Comparison of ENCODE assay signal across 16 cellular contexts in the genomic region with DNA sequence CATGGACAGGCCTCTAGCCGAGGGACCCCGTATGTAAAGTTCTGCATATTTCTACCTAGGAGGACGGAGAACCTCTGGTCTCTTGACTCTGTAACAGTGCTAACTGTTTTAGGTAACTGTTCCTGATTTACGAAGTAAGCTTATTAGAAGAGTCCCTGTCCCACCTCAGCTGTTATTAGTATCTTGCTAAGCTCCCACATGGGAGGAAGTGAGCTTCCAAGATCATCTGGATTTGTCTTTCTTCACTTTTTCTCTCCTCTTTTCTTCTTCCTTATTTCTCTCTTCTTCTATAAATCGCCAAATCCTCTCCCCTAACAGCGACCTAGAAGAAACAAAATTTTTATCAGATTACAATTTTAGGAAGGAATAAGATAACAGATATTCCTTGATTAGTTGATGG. TPM values are rescaled to one million over a fixed set of nuclear protein-coding genes. Genes with fewer than 3 reads are reported as not detected.
A peak's percentile ranks its signal among the peaks of the same experiment; 100 is the strongest.
DNase-seq lines count a peak whose midpoint lies in the region; ATAC-seq and TF ChIP-seq lines count a peak whose summit lies in the region.
"Had no signal": no experiment of that assay in that cellular context is flagged by ENCODE, and none has a peak within 500 bp of the region (broad histone marks: within the 10 kb centered on the region; RNA-seq: fewer than 3 reads in every experiment).

No MANE protein-coding gene starts in this region.

- TF ChIP-seq CTCF in spleen (IDR thresholded peaks at IDR 0.05 in 8 of 11, conservative IDR thresholded peaks at IDR 0.05 in 3 of 11) (no peak), breast epithelium (IDR thresholded peaks at IDR 0.05) (no peak)

- peaks cover 35% of the 10 kb centered on the region for H3K4me1 Mint-ChIP-seq in activated CD8-positive, alpha-beta memory T cell treated with anti-CD3 and anti-CD28 coated beads, Interleukin-2, amount 10 ng/mL, durations not matched to agents 7 days and 5 days
- peaks cover 47 to 53% (median 49%) of the 10 kb centered on the region in 3 donors for H3K4me1 Mint-ChIP-seq in IgD-negative memory B cell

- H3K27me3 Mint-ChIP-seq in activated CD8-positive, alpha-beta memory T cell treated with anti-CD3 and anti-CD28 coated beads, Interleukin-2, amount 10 ng/mL, durations not matched to agents 7 days and 5 days = no peaks in the 10 kb centered on the region
- no peaks in the 10 kb centered on the region for H3K27me3 Mint-ChIP-seq in IgD-negative memory B cell

- 55 to 65% (median 60%) methylated on average over 6 of the region's 6 CpGs for WGBS in spleen, 5 donors

- no peaks in the 10 kb centered on the region for H3K9me3 Mint-ChIP-seq in activated CD8-positive, alpha-beta memory T cell treated with anti-CD3 and anti-CD28 coated beads, Interleukin-2, amount 10 ng/mL, durations not matched to agents 7 days and 5 days (ENCODE audit: low read depth)
- H3K9me3 Mint-ChIP-seq in IgD-negative memory B cell = no peaks in the 10 kb centered on the region
- H3K9me3 Mint-ChIP-seq in activated naive CD4-positive, alpha-beta T cell treated with anti-CD3 and anti-CD28 coated beads, Interleukin-2, amount 50 U/mL, for 72 hours = no peaks in the 10 kb centered on the region

- H3K4me3 ChIP-seq in spleen = peak overlapping the region in 7 of 8 donors; percentile 10 to 92 (median 67)
- H3K4me3 ChIP-seq in breast epithelium = no peak overlapping the region
- H3K4me3 ChIP-seq: left ventricle myocardium inferior, testis had no signal

- H3K36me3 ChIP-seq in spleen (peaks cover 0 to 51% (median 2%) of the 10 kb centered on the region in 6 donors), breast epithelium (no peaks in the 10 kb centered on the region)
- H3K36me3 ChIP-seq: left ventricle myocardium inferior had no signal

- no peaks in the 10 kb centered on the region for H3K27me3 ChIP-seq in spleen (replicated peaks in 1 of 7)
- H3K27me3 ChIP-seq in breast epithelium = no peaks in the 10 kb centered on the region
- H3K27me3 ChIP-seq: testis had no signal

- no peak for DNase-seq in activated CD8-positive, alpha-beta memory T cell treated with anti-CD3 and anti-CD28 coated beads, Interleukin-2, amount 10 ng/mL, durations not matched to agents 7 days and 5 days
- DNase-seq in activated CD8-positive, alpha-beta memory T cell treated with anti-CD3 and anti-CD28 coated beads, Interleukin-2, amount 50 U/mL, for 48 hours = no peak
- no peak for DNase-seq in activated naive CD4-positive, alpha-beta T cell treated with anti-CD3 and anti-CD28 coated beads, Interleukin-2, amount 50 U/mL, for 72 hours (ENCODE audit: low spot score in 2 of 2)
- DNase-seq in spleen = no peak
- no peak for DNase-seq in AG08395 (ENCODE audit: low spot score)
- no peak for DNase-seq in OCI-M2 (lab: John Stamatoyannopoulos, UW; ENCODE audit: unreplicated experiment)
- no peak for DNase-seq in breast epithelium (ENCODE audit: low spot score in 2 of 2)
- DNase-seq: ACHN, activated gamma-delta T cell treated with Interleukin-2 at 50 U/mL for 16 hours, left ventricle myocardium inferior, NCI-H1694 treated with DMSO at 0.1 percent for 48 hours, NCI-H524 treated with DMSO at 0.1 percent for 48 hours, testis had no signal

- intact Hi-C loops in spleen (cut with DNase I; ENCODE audit: low total_unique reads) = no loop called here
- intact Hi-C loops in breast epithelium (cut with DNase I; ENCODE audit: low total_unique reads) = no loop called here

- CTCF ChIA-PET in activated CD8-positive, alpha-beta memory T cell treated with anti-CD3 and anti-CD28 coated beads, Interleukin-2, amount 10 ng/mL, durations not matched to agents 7 days and 5 days (lab: Charles Lee) = interaction anchor here (1.1 to 1.4 kb wide), 2 partner anchors 91 to 203 kb away, joined by 3 read pairs; no protein-coding TSS in a partner anchor

- ATAC-seq in activated CD8-positive, alpha-beta memory T cell treated with anti-CD3 and anti-CD28 coated beads, Interleukin-2, amount 10 ng/mL, durations not matched to agents 7 days and 5 days = no peak
- ATAC-seq in activated naive CD4-positive, alpha-beta T cell treated with anti-CD3 and anti-CD28 coated beads, Interleukin-2, amount 50 U/mL, for 72 hours = no peak

- no peaks in the 10 kb centered on the region for H3K9me3 ChIP-seq in spleen
- H3K9me3 ChIP-seq in breast epithelium = no peaks in the 10 kb centered on the region
- H3K9me3 ChIP-seq: left ventricle myocardium inferior, testis had no signal

- peaks cover 27 to 73% (median 69%) of the 10 kb centered on the region in 6 donors for H3K4me1 ChIP-seq in spleen
- no peaks in the 10 kb centered on the region for H3K4me1 ChIP-seq in breast epithelium
- H3K4me1 ChIP-seq: left ventricle myocardium inferior, testis had no signal

- H3K4me3 Mint-ChIP-seq in activated CD8-positive, alpha-beta memory T cell treated with anti-CD3 and anti-CD28 coated beads, Interleukin-2, amount 10 ng/mL, durations not matched to agents 7 days and 5 days = peak overlapping the region; percentile 92
- H3K4me3 Mint-ChIP-seq in IgD-negative memory B cell = peak overlapping the region; percentile 80 to 100 (median 97)

- H3K27ac Mint-ChIP-seq in activated CD8-positive, alpha-beta memory T cell treated with anti-CD3 and anti-CD28 coated beads, Interleukin-2, amount 10 ng/mL, durations not matched to agents 7 days and 5 days = peak overlapping the region; percentile 92
- peak overlapping the region; percentile 82 to 89 (median 82) for H3K27ac Mint-ChIP-seq in IgD-negative memory B cell
- H3K27ac Mint-ChIP-seq in activated naive CD4-positive, alpha-beta T cell treated with anti-CD3 and anti-CD28 coated beads, Interleukin-2, amount 50 U/mL, for 72 hours = peak overlapping the region; percentile 87 to 98

- TF ChIP-seq POLR2A in spleen (IDR thresholded peaks at IDR 0.05) (no peak), breast epithelium (IDR thresholded peaks at IDR 0.05) (no peak)

- H3K27ac ChIP-seq in spleen (peak overlapping the region in 6 of 8 donors; percentile 2 to 97 (median 94)), breast epithelium (no peak overlapping the region)
- H3K27ac ChIP-seq: left ventricle myocardium inferior, testis had no signal

- H3K36me3 Mint-ChIP-seq in activated CD8-positive, alpha-beta memory T cell treated with anti-CD3 and anti-CD28 coated beads, Interleukin-2, amount 10 ng/mL, durations not matched to agents 7 days and 5 days = peaks cover 66% of the 10 kb centered on the region
- H3K36me3 Mint-ChIP-seq in IgD-negative memory B cell = peaks cover 29% of the 10 kb centered on the region
- H3K36me3 Mint-ChIP-seq in activated naive CD4-positive, alpha-beta T cell treated with anti-CD3 and anti-CD28 coated beads, Interleukin-2, amount 50 U/mL, for 72 hours = peaks cover 44 to 68% of the 10 kb centered on the region in 2 donors

RNA-seq across cellular contexts. Expression of gene CD53, which starts 4.4 kb away (rescaled TPM):
- total RNA-seq in activated CD8-positive, alpha-beta memory T cell treated with anti-CD3 and anti-CD28 coated beads, Interleukin-2, amount 10 ng/mL, durations not matched to agents 7 days and 5 days = 100 to 1,000 TPM; 403 to 439 TPM
- polyA plus RNA-seq in IgD-negative memory B cell = 1,279 TPM
- total RNA-seq in activated naive CD4-positive, alpha-beta T cell treated with anti-CD3 and anti-CD28 coated beads, Interleukin-2, amount 50 U/mL, for 72 hours = 100 to 1,000 TPM; 277 to 329 TPM
- 100 to 1,000 TPM; 352 to 651 (median 468) TPM for total RNA-seq in spleen
- 100 to 1,000 TPM; 369 to 521 (median 457) TPM for polyA plus RNA-seq in spleen
- total RNA-seq in breast epithelium = 10 to 100 TPM; 36.1 to 72.6 (median 50.2) TPM
- total RNA-seq: bronchial epithelial cell, pulmonary artery endothelial cell had no signal

Comparison
In these comparisons a context has a peak if more than half of its experiments do, and no peak if none do; other contexts are left out.
1. H3K27ac ChIP-seq: peak in spleen (6 of 8); none in breast epithelium (0 of 2).
2. H3K4me3 ChIP-seq: peak in spleen (7 of 8); none in breast epithelium (0 of 3).
3. Peak in every context shown above with its lines, with median percentiles within 50 percentile points of each other: H3K27ac Mint-ChIP-seq.